15 cellular contexts compared by ENCODE assay signal in genomic region chr20:53840462-53841000, GRCh38.
DNase-seq lines count a peak whose midpoint lies in the region; ATAC-seq, FAIRE-seq and TF ChIP-seq lines count a peak whose summit lies in the region.
"Had no signal": no experiment of that assay in that cellular context is flagged by ENCODE, and none has a peak within 500 bp of the region (broad histone marks: within the 10 kb centered on the region; RNA-seq: fewer than 3 reads in every experiment).

No MANE protein-coding gene starts in this region.

- peak overlapping the region; percentile 15 for H3K27ac ChIP-seq in CD4-positive, CD25-positive, alpha-beta regulatory T cell (ENCODE audit: insufficient read depth, low read length, poor library complexity, severe bottlenecking)
- H3K27ac ChIP-seq in SU-DHL-6 (ENCODE audit: low read depth, low read length) (peak overlapping the region; percentile 45; the same call in 1 of the 2 replicates), endothelial cell of umbilical vein (ENCODE audit: insufficient read depth, low read depth, low read length) (no peak overlapping the region), pancreas (no peak overlapping the region)
- H3K27ac ChIP-seq: brain microvascular endothelial cell had no signal

- H3F3A ChIP-seq in SU-DHL-6 (ENCODE audit: insufficient read depth) = peaks cover 27% of the 10 kb centered on the region

- no peak for TF ChIP-seq POLR2A in endothelial cell of umbilical vein (IDR thresholded peaks at IDR 0.05; ENCODE audit: low read depth, low read length)

- BruUV-seq in endothelial cell of umbilical vein (replicated peaks; lab: Mats Ljungman, UMichigan) = no TSS peak

- dilution Hi-C loops in endothelial cell of umbilical vein (cut with MboI; ENCODE audit: extremely low pct_ligation_motif_present, low sequenced_read_pairs) = no loop called here

- peak; percentile 21 for FAIRE-seq in endothelial cell of umbilical vein (lab: Jason Lieb, UNC)
- no peak for FAIRE-seq in pancreas (lab: Jason Lieb, UNC)
- FAIRE-seq: G401.6 had no signal

- no peaks in the 10 kb centered on the region for H3K36me3 Mint-ChIP-seq in CD4-positive, CD25-positive, alpha-beta regulatory T cell

- peak overlapping the region in 2 of 4 donors; percentile 11 to 70 for H3K4me3 Mint-ChIP-seq in CD4-positive, CD25-positive, alpha-beta regulatory T cell

- H3K36me3 ChIP-seq in CD4-positive, CD25-positive, alpha-beta regulatory T cell (ENCODE audit: control insufficient read depth, insufficient read depth, low read length) = no peaks in the 10 kb centered on the region
- H3K36me3 ChIP-seq in SU-DHL-6 (ENCODE audit: low read length) (no peaks in the 10 kb centered on the region), endothelial cell of umbilical vein (ENCODE audit: control insufficient read depth in 2 of 2, extremely low read depth in 1 of 2, insufficient read depth in 2 of 2, low read length in 2 of 2) (no peaks in the 10 kb centered on the region), pancreas (no peaks in the 10 kb centered on the region)
- H3K36me3 ChIP-seq: brain microvascular endothelial cell had no signal

- no peak for TF ChIP-seq CTCF in SU-DHL-6 (IDR thresholded peaks at IDR 0.05; ENCODE audit: insufficient read depth, low read length, poor library complexity, severe bottlenecking)
- no peak for TF ChIP-seq CTCF in endothelial cell of umbilical vein (IDR thresholded peaks at IDR 0.05; ENCODE audit: extremely low read depth in 1 of 2, insufficient read depth in 1 of 2, low read depth in 1 of 2, low read length in 2 of 2)
- no peak for TF ChIP-seq CTCF in pancreas (IDR thresholded peaks at IDR 0.05)

- no peaks in the 10 kb centered on the region for H3K27me3 Mint-ChIP-seq in CD4-positive, CD25-positive, alpha-beta regulatory T cell

- H3K79me2 ChIP-seq in SU-DHL-6 (ENCODE audit: insufficient read depth, low read length) (no peaks in the 10 kb centered on the region), endothelial cell of umbilical vein (ENCODE audit: control insufficient read depth, insufficient read depth, low read length) (no peaks in the 10 kb centered on the region)

- H3K9me3 Mint-ChIP-seq in CD4-positive, CD25-positive, alpha-beta regulatory T cell = peaks cover 0 to 4% (median 0%) of the 10 kb centered on the region in 7 donors

- H3K4me3 ChIP-seq in CD4-positive, CD25-positive, alpha-beta regulatory T cell (ENCODE audit: low read depth, low read length) = no peak overlapping the region
- H3K4me3 ChIP-seq in SU-DHL-6 (ENCODE audit: insufficient read depth, low read length, poor library complexity, severe bottlenecking) (no peak overlapping the region), endothelial cell of umbilical vein (replicated peaks in 1 of 3; ENCODE audit: insufficient read depth in 1 of 3, low read depth in 1 of 3, low read length in 3 of 3) (no peak overlapping the region), pancreas (no peak overlapping the region)

- DNase-seq in CD4-positive, CD25-positive, alpha-beta regulatory T cell = no peak
- DNase-seq in EH (ENCODE audit: low read depth) (peak; percentile 40), endothelial cell of umbilical vein (ENCODE audit: low read depth, low spot score) (no peak), NCI-H1105 (lab: John Stamatoyannopoulos, UW) (no peak), NCI-H1092 treated with DMSO at 0.1 percent for 48 hours (lab: John Stamatoyannopoulos, UW) (no peak), MV-4-11 (lab: John Stamatoyannopoulos, UW) (no peak), pancreas (no peak)
- DNase-seq: brain microvascular endothelial cell; NCI-H2029; NCI-H526; stimulated activated CD4-positive, alpha-beta T cell treated with anti-CD3 and anti-CD28 coated beads, Interleukin-15, amount 100 ng/mL, for 24 hours had no signal

- peaks cover 43% of the 10 kb centered on the region for H3K4me1 ChIP-seq in CD4-positive, CD25-positive, alpha-beta regulatory T cell (ENCODE audit: control insufficient read depth, insufficient read depth, low read length, poor library complexity, severe bottlenecking)
- no peaks in the 10 kb centered on the region for H3K4me1 ChIP-seq in endothelial cell of umbilical vein (ENCODE audit: control insufficient read depth, extremely low read depth, insufficient read depth, low read length)
- H3K4me1 ChIP-seq in pancreas = peaks cover 0 to 7% (median 0%) of the 10 kb centered on the region in 3 donors

- no peak overlapping the region for H2AFZ ChIP-seq in SU-DHL-6 (ENCODE audit: low read depth, low read length, severe bottlenecking)
- H2AFZ ChIP-seq in endothelial cell of umbilical vein (ENCODE audit: low read depth, low read length) = no peak overlapping the region

- H3K4me2 ChIP-seq in SU-DHL-6 (ENCODE audit: low read depth, low read length, poor library complexity, severe bottlenecking) = no peak overlapping the region
- H3K4me2 ChIP-seq in endothelial cell of umbilical vein (ENCODE audit: insufficient read depth, low read length) = no peak overlapping the region

- H4K20me1 ChIP-seq in SU-DHL-6 (ENCODE audit: low read depth, low read length) = no peaks in the 10 kb centered on the region
- no peaks in the 10 kb centered on the region for H4K20me1 ChIP-seq in endothelial cell of umbilical vein (replicated peaks; ENCODE audit: control insufficient read depth, extremely low read depth, insufficient read depth, low read length)

- H3K9me3 ChIP-seq in CD4-positive, CD25-positive, alpha-beta regulatory T cell (ENCODE audit: control insufficient read depth in 2 of 2, low read length in 2 of 2) = no peaks in the 10 kb centered on the region
- no peaks in the 10 kb centered on the region for H3K9me3 ChIP-seq in SU-DHL-6 (ENCODE audit: insufficient read depth, low read length)
- no peaks in the 10 kb centered on the region for H3K9me3 ChIP-seq in endothelial cell of umbilical vein (replicated peaks; ENCODE audit: control insufficient read depth, insufficient read depth, low read length)
- no peaks in the 10 kb centered on the region for H3K9me3 ChIP-seq in pancreas

- CTCF ChIA-PET in endothelial cell of umbilical vein (lab: Charles Lee) = interaction anchor here (1.4 to 1.6 kb wide), 3 partner anchors 16 to 104 kb away, joined by 3 read pairs; no protein-coding TSS in a partner anchor

- H3K9me1 ChIP-seq in endothelial cell of umbilical vein (replicated peaks; ENCODE audit: control insufficient read depth, extremely low read depth, insufficient read depth, low read length) = no peaks in the 10 kb centered on the region

- intact Hi-C loops in endothelial cell of umbilical vein (cut with micrococcal nuclease) (no loop called here), pancreas (cut with DNase I) (no loop called here)

- peaks cover 28 to 76% (median 49%) of the 10 kb centered on the region in 4 donors for H3K4me1 Mint-ChIP-seq in CD4-positive, CD25-positive, alpha-beta regulatory T cell

- H3K9ac ChIP-seq in SU-DHL-6 (ENCODE audit: low read length) (no peak overlapping the region), endothelial cell of umbilical vein (replicated peaks; ENCODE audit: extremely low read depth, insufficient read depth, low read length) (no peak overlapping the region)

- POLR2A ChIA-PET in endothelial cell of umbilical vein (lab: Charles Lee) = interaction anchor here (0.5 to 0.6 kb wide), 2 partner anchors 70 to 175 kb away, joined by 3 to 7 read pairs; no protein-coding TSS in a partner anchor

- no peak for ATAC-seq in CD4-positive, CD25-positive, alpha-beta regulatory T cell (ENCODE audit: low read depth in 2 of 2)
- ATAC-seq in pancreas = no peak
- ATAC-seq: activated CD4-positive, CD25-positive, alpha-beta regulatory T cell treated with anti-CD3 and anti-CD28 coated beads, Interleukin-2, amount 50 U/mL, for 24 hours; left lobe of liver had no signal

- no peaks in the 10 kb centered on the region for H3K9me2 ChIP-seq in SU-DHL-6 (replicated peaks; ENCODE audit: insufficient read depth, low read length)

- no peaks in the 10 kb centered on the region for H3K27me3 ChIP-seq in CD4-positive, CD25-positive, alpha-beta regulatory T cell (ENCODE audit: control insufficient read depth, insufficient read depth, low read length)
- H3K27me3 ChIP-seq in SU-DHL-6 (ENCODE audit: low read length) = no peaks in the 10 kb centered on the region
- no peaks in the 10 kb centered on the region for H3K27me3 ChIP-seq in endothelial cell of umbilical vein (ENCODE audit: control insufficient read depth in 2 of 2, insufficient read depth in 2 of 2, low read length in 2 of 2)
- no peaks in the 10 kb centered on the region for H3K27me3 ChIP-seq in pancreas
- H3K27me3 ChIP-seq: brain microvascular endothelial cell had no signal

- H3K27ac Mint-ChIP-seq in CD4-positive, CD25-positive, alpha-beta regulatory T cell = peak overlapping the region; percentile 80 to 100 (median 92)

TF ChIP-seq in endothelial cell of umbilical vein, 7 proteins besides CTCF, POLR2A, EP300 and RAD21:
- TF ChIP-seq FOS (IDR thresholded peaks at IDR 0.05; ENCODE audit: borderline replicate concordance, insufficient read depth, low read length) = no peak
- TF ChIP-seq MYC (IDR thresholded peaks at IDR 0.05; ENCODE audit: low read depth, low read length) = no peak
- TF ChIP-seq JUN (IDR thresholded peaks at IDR 0.05; ENCODE audit: borderline replicate concordance, insufficient read depth, insufficient read length, low read depth) = no peak
- TF ChIP-seq, protein P1, sequence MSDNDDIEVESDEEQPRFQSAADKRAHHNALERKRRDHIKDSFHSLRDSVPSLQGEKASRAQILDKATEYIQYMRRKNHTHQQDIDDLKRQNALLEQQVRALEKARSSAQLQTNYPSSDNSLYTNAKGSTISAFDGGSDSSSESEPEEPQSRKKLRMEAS (IDR thresholded peaks at IDR 0.05; ENCODE audit: insufficient read depth, insufficient read length) = no peak
- no peak for TF ChIP-seq GATA2 (IDR thresholded peaks at IDR 0.05; ENCODE audit: insufficient read depth, insufficient read length, low read depth, low read length)
- TF ChIP-seq POLR2AphosphoS5 (IDR thresholded peaks at IDR 0.05; ENCODE audit: insufficient read depth, low read depth, low read length) = no peak
- no peak for TF ChIP-seq EZH2 (IDR thresholded peaks at IDR 0.05; ENCODE audit: borderline replicate concordance, low read depth, low read length, severe bottlenecking)

Comparison
In these comparisons a context has a peak if more than half of its experiments do, and no peak if none do; other contexts are left out.
1. H3K27ac ChIP-seq: peak in CD4-positive, CD25-positive, alpha-beta regulatory T cell (single experiment) and SU-DHL-6 (single experiment); none in endothelial cell of umbilical vein (single experiment) and pancreas (0 of 4).